ENCODE assay signal across 21 cellular contexts in genomic region chr4:121428721-121429120, GRCh38. TPM values are rescaled to one million over a fixed set of nuclear protein-coding genes. Genes with fewer than 3 reads are reported as not detected.
DNase-seq lines count a peak whose midpoint lies in the region; ATAC-seq, FAIRE-seq and TF ChIP-seq lines count a peak whose summit lies in the region.
"Had no signal": no experiment of that assay in that cellular context is flagged by ENCODE, and none has a peak within 500 bp of the region (broad histone marks: within the 10 kb centered on the region; RNA-seq: fewer than 3 reads in every experiment).

No MANE protein-coding gene starts in this region.

- H3K4me2 ChIP-seq in GM23248 (ENCODE audit: unreplicated experiment) = no peak overlapping the region
- H3K4me2 ChIP-seq in endothelial cell of umbilical vein (ENCODE audit: insufficient read depth, low read length) = no peak overlapping the region

- no peaks in the 10 kb centered on the region for H4K20me1 ChIP-seq in GM23248 (ENCODE audit: insufficient read depth)
- H4K20me1 ChIP-seq in endothelial cell of umbilical vein (replicated peaks; ENCODE audit: control insufficient read depth, extremely low read depth, insufficient read depth, low read length) = no peaks in the 10 kb centered on the region

- no peaks in the 10 kb centered on the region for H3K9me3 ChIP-seq in GM23248 (ENCODE audit: low read depth)
- H3K9me3 ChIP-seq in endothelial cell of umbilical vein (replicated peaks; ENCODE audit: control insufficient read depth, insufficient read depth, low read length) = no peaks in the 10 kb centered on the region
- H3K9me3 ChIP-seq: lower lobe of right lung, ovary, uterus had no signal

- H2AFZ ChIP-seq in GM23248 = no peak overlapping the region
- no peak overlapping the region for H2AFZ ChIP-seq in endothelial cell of umbilical vein (ENCODE audit: low read depth, low read length)

- WGBS in GM23248 (ENCODE audit: low coverage in 1 of 2, low lambda C conversion rate in 2 of 2, missing lambda C conversion rate in 2 of 2), 2 experiments = 10% methylated on average over 2 of the region's 2 CpGs

- H3K79me2 ChIP-seq in GM23248 (ENCODE audit: insufficient read depth) = no peaks in the 10 kb centered on the region
- no peaks in the 10 kb centered on the region for H3K79me2 ChIP-seq in endothelial cell of umbilical vein (ENCODE audit: control insufficient read depth, insufficient read depth, low read length)

- TF ChIP-seq POLR2A in endothelial cell of umbilical vein (IDR thresholded peaks at IDR 0.05; ENCODE audit: low read depth, low read length) = no peak

- H3K9ac ChIP-seq in GM23248 (no peak overlapping the region), endothelial cell of umbilical vein (replicated peaks; ENCODE audit: extremely low read depth, insufficient read depth, low read length) (no peak overlapping the region)

- H3K4me3 ChIP-seq in GM23248 (no peak overlapping the region), endothelial cell of umbilical vein (replicated peaks in 1 of 3; ENCODE audit: insufficient read depth in 1 of 3, low read depth in 1 of 3, low read length in 3 of 3) (no peak overlapping the region), coronary artery (no peak overlapping the region)
- H3K4me3 ChIP-seq: lower lobe of right lung, MG63, ovary, uterus had no signal

- TF ChIP-seq CTCF in endothelial cell of umbilical vein (IDR thresholded peaks at IDR 0.05; ENCODE audit: extremely low read depth in 1 of 2, insufficient read depth in 1 of 2, low read depth in 1 of 2, low read length in 2 of 2) = no peak
- no peak for TF ChIP-seq CTCF in coronary artery (IDR thresholded peaks at IDR 0.05)

- H3K27me3 ChIP-seq in GM23248 (replicated peaks; ENCODE audit: insufficient read depth) (peaks cover 5% of the 10 kb centered on the region; the same call in 1 of the 2 replicates), endothelial cell of umbilical vein (ENCODE audit: control insufficient read depth in 2 of 2, insufficient read depth in 2 of 2, low read length in 2 of 2) (peaks cover 0 to 2% of the 10 kb centered on the region in 2 experiments)
- H3K27me3 ChIP-seq: MG63, ovary, uterus had no signal

- ATAC-seq in GM18858 (IDR thresholded peaks at IDR 0.05; ENCODE audit: unreplicated experiment) = no peak
- ATAC-seq in GM18520 (IDR thresholded peaks at IDR 0.05; ENCODE audit: unreplicated experiment) = no peak
- ATAC-seq: lower lobe of right lung had no signal

- POLR2A ChIA-PET in endothelial cell of umbilical vein (lab: Charles Lee) = no interaction called here

- H3K36me3 ChIP-seq in GM23248 (ENCODE audit: low read depth) (no peaks in the 10 kb centered on the region), endothelial cell of umbilical vein (ENCODE audit: control insufficient read depth in 2 of 2, extremely low read depth in 1 of 2, insufficient read depth in 2 of 2, low read length in 2 of 2) (no peaks in the 10 kb centered on the region)
- H3K36me3 ChIP-seq: lower lobe of right lung, MG63, ovary, uterus had no signal

- 0 out of 2 replicates have a peak, but pooled peaks cover 9% of the 10 kb centered on the region for H3K4me1 ChIP-seq in GM23248 (ENCODE audit: insufficient read depth)
- no peaks in the 10 kb centered on the region for H3K4me1 ChIP-seq in endothelial cell of umbilical vein (ENCODE audit: control insufficient read depth, extremely low read depth, insufficient read depth, low read length)
- H3K4me1 ChIP-seq: lower lobe of right lung, uterus had no signal

- H3K27ac ChIP-seq in GM23248 (no peak overlapping the region), endothelial cell of umbilical vein (ENCODE audit: insufficient read depth, low read depth, low read length) (no peak overlapping the region), coronary artery (no peak overlapping the region)
- H3K27ac ChIP-seq: lower lobe of right lung, ovary, uterus had no signal

- CTCF ChIA-PET in endothelial cell of umbilical vein (lab: Charles Lee) = no interaction called here

- intact Hi-C loops in endothelial cell of umbilical vein (cut with micrococcal nuclease) = no loop called here

- no TSS peak for BruUV-seq in endothelial cell of umbilical vein (replicated peaks; lab: Mats Ljungman, UMichigan)

- H3K9me1 ChIP-seq in endothelial cell of umbilical vein (replicated peaks; ENCODE audit: control insufficient read depth, extremely low read depth, insufficient read depth, low read length) = no peaks in the 10 kb centered on the region

- no peaks in the 10 kb centered on the region for H3K9me2 ChIP-seq in GM23248 (ENCODE audit: insufficient read depth)

- dilution Hi-C loops in endothelial cell of umbilical vein (cut with MboI; ENCODE audit: extremely low pct_ligation_motif_present, low sequenced_read_pairs) = no loop called here

- peak; percentile 61 for FAIRE-seq in endothelial cell of umbilical vein (lab: Jason Lieb, UNC)
- FAIRE-seq: endometrium, G401.6 had no signal

- no peaks in the 10 kb centered on the region for H3F3A ChIP-seq in GM23248 (ENCODE audit: insufficient read depth)

- DNase-seq in GM23248 = peak; percentile 55
- peak; percentile 30 for DNase-seq in RKO (ENCODE audit: low spot score)
- DNase-seq in endothelial cell of umbilical vein (ENCODE audit: low read depth, low spot score) = peak; percentile 16
- peak; percentile 2 to 61 for DNase-seq in lung microvascular endothelial cell (ENCODE audit: low read depth in 2 of 2)
- no peak for DNase-seq in NCI-H82 (lab: John Stamatoyannopoulos, UW)
- DNase-seq in coronary artery (ENCODE audit: low spot score) = no peak
- DNase-seq: activated CD4-positive, alpha-beta T cell treated with anti-CD3 and anti-CD28 coated beads, Interleukin-2, amount 10 ng/mL, durations not matched to agents 7 days and 5 days; activated CD8-positive, alpha-beta memory T cell treated with anti-CD3 and anti-CD28 coated beads, Interleukin-2, amount 50 U/mL, for 48 hours; activated gamma-delta T cell; amniotic stem cell; head of caudate nucleus; lower lobe of right lung; MG63; ovary; Right ventricle myocardium superior; uterus had no signal

- in situ Hi-C loops in GM23248 (cut with MboI) = no loop called here

TF ChIP-seq in endothelial cell of umbilical vein, 7 proteins besides CTCF, POLR2A, EP300 and RAD21:
- no peak for TF ChIP-seq MYC (IDR thresholded peaks at IDR 0.05; ENCODE audit: low read depth, low read length)
- peak; percentile 63 for TF ChIP-seq FOS (IDR thresholded peaks at IDR 0.05; ENCODE audit: borderline replicate concordance, insufficient read depth, low read length)
TF ChIP-seq in endothelial cell of umbilical vein: peak in this region for 1.

RNA-seq across cellular contexts. Expression of gene QRFPR, which starts 47.9 kb away (rescaled TPM):
- total RNA-seq in GM23248 (2014; rRNA removed; shearing (Covaris generic)) = not detected in 2 replicates
- polyA plus RNA-seq in GM23248 (2016; fragmentation: Nextera tagmentation; extraction: Ambion mirVana) (not detected in 2 replicates), endothelial cell of umbilical vein (not detected in 2 replicates)
- total RNA-seq in endothelial cell of umbilical vein (not detected in 2 replicates), lung microvascular endothelial cell (0.40 and 0.44 TPM in 2 replicates)
- not detected in 2 replicates for polyA plus RNA-seq in endothelial cell of umbilical vein (2011; cell fraction: cytosol; rRNA removed)
- not detected in 2 replicates for polyA plus RNA-seq in endothelial cell of umbilical vein (2011; cell fraction: nucleus; rRNA removed)
- polyA plus RNA-seq in endothelial cell of umbilical vein (2012) = not detected in 2 replicates
- not detected in 2 replicates for polyA minus RNA-seq in endothelial cell of umbilical vein
- not detected for polyA minus RNA-seq in endothelial cell of umbilical vein (2011; cell fraction: cytosol; rRNA and poly(A)+ RNA removed)
- polyA minus RNA-seq in endothelial cell of umbilical vein (2011; cell fraction: nucleus; rRNA and poly(A)+ RNA removed) = not detected in 2 replicates
- total RNA-seq: activated CD4-positive, alpha-beta T cell treated with anti-CD3 and anti-CD28 coated beads, Interleukin-2, amount 10 ng/mL, durations not matched to agents 7 days and 5 days; chondrocyte; lower lobe of right lung had no signal

Comparison
In these comparisons a context has a peak if more than half of its experiments do, and no peak if none do; other contexts are left out.
1. DNase-seq: peak in GM23248 (single experiment), RKO (single experiment), endothelial cell of umbilical vein (single experiment) and lung microvascular endothelial cell (2 of 2); none in NCI-H82 (single experiment) and coronary artery (single experiment).